In genomic region chr11:65662802-65663633, GRCh38 we compare ENCODE assay signal across 1 cellular context.
TF ChIP-seq lines count a peak whose summit lies in the region.

Gene RELA, minus strand, starts transcription at chr11:65662916. Its CDS starts 84 bp downstream, at chr11:65662832.

TF ChIP-seq in HepG2, 621 proteins besides CTCF, POLR2A, EP300 and RAD21 (continued from another document and continues in another):
- no peak for TF ChIP-seq ZSCAN5A (CRISPR knock-in tag; IDR thresholded peaks at IDR 0.05; ENCODE audit: borderline replicate concordance)
- TF ChIP-seq ZNF75D (CRISPR knock-in tag; IDR thresholded peaks at IDR 0.05; ENCODE audit: borderline replicate concordance): no peak
- TF ChIP-seq MED1 (CRISPR knock-in tag; IDR thresholded peaks at IDR 0.05): peak; percentile 19; the same call in 1 of the 2 replicates
- TF ChIP-seq FLYWCH1 (CRISPR knock-in tag; IDR thresholded peaks at IDR 0.05): 0 out of 2 replicates have a peak, but pooled peaks have one; percentile 43
- peak; percentile 55; the same call in 1 of the 2 replicates for TF ChIP-seq MTA1 (CRISPR knock-in tag; IDR thresholded peaks at IDR 0.05; ENCODE audit: borderline replicate concordance)
- TF ChIP-seq ZNF773 (CRISPR knock-in tag; IDR thresholded peaks at IDR 0.05; ENCODE audit: borderline replicate concordance): no peak
- no peak for TF ChIP-seq SIX4 (CRISPR knock-in tag; IDR thresholded peaks at IDR 0.05)
- no peak for TF ChIP-seq ZNF557 (CRISPR knock-in tag; IDR thresholded peaks at IDR 0.05)
- TF ChIP-seq TBX3 (IDR thresholded peaks at IDR 0.05; ENCODE audit: borderline replicate concordance): no peak
- no peak for TF ChIP-seq TCF7 (IDR thresholded peaks at IDR 0.05; ENCODE audit: low read depth)
- TF ChIP-seq RFX1 (IDR thresholded peaks at IDR 0.05): no peak
- TF ChIP-seq YEATS2 (CRISPR knock-in tag; IDR thresholded peaks at IDR 0.05; ENCODE audit: borderline replicate concordance): no peak
- 0 out of 2 replicates have a peak, but pooled peaks have one; percentile 16 for TF ChIP-seq ZBTB46 (CRISPR knock-in tag; IDR thresholded peaks at IDR 0.05; ENCODE audit: borderline replicate concordance)
- no peak for TF ChIP-seq HNF4A (CRISPR knock-in tag; IDR thresholded peaks at IDR 0.05)
- peak; percentile 35; the same call in 1 of the 2 replicates for TF ChIP-seq DRAP1 (CRISPR knock-in tag; IDR thresholded peaks at IDR 0.05)
- TF ChIP-seq ZMYM4 (CRISPR knock-in tag; IDR thresholded peaks at IDR 0.05): no peak
- no peak for TF ChIP-seq ZNF513 (CRISPR knock-in tag; conservative IDR thresholded peaks at IDR 0.05)
- TF ChIP-seq BCLAF1 (IDR thresholded peaks at IDR 0.05): no peak
- 0 out of 2 replicates have a peak, but pooled peaks have one; percentile 51 for TF ChIP-seq ZNF839 (CRISPR knock-in tag; IDR thresholded peaks at IDR 0.05; ENCODE audit: borderline replicate concordance)
- TF ChIP-seq ETV6 (CRISPR knock-in tag; conservative IDR thresholded peaks at IDR 0.05): no peak; the same call in 1 of the 2 replicates
- no peak for TF ChIP-seq CCAR2 (optimal IDR thresholded peaks at IDR 0.05; ENCODE audit: low read depth, low read length)
- TF ChIP-seq RFX5 (IDR thresholded peaks at IDR 0.05; ENCODE audit: low read depth, low read length): no peak
- peak; percentile 33; the same call in 1 of the 2 replicates for TF ChIP-seq HNF1B (CRISPR knock-in tag; IDR thresholded peaks at IDR 0.05)
- TF ChIP-seq ZNF576 (CRISPR knock-in tag; IDR thresholded peaks at IDR 0.05): no peak
- TF ChIP-seq KAT7 (CRISPR knock-in tag; IDR thresholded peaks at IDR 0.05; ENCODE audit: borderline replicate concordance): peak; percentile 83; the same call in 1 of the 2 replicates
- TF ChIP-seq ATF7 (IDR thresholded peaks at IDR 0.05): peak; percentile 25; the same call in 1 of the 2 replicates
- peak; percentile 76 for TF ChIP-seq ATF7 (CRISPR knock-in tag; IDR thresholded peaks at IDR 0.05)
- TF ChIP-seq ZBTB40 (IDR thresholded peaks at IDR 0.05): no peak
- TF ChIP-seq ZBTB40 (CRISPR knock-in tag; IDR thresholded peaks at IDR 0.05): peak; percentile 66
- no peak for TF ChIP-seq SOX13 (IDR thresholded peaks at IDR 0.05)
- peak in 1 of 2 experiments; percentile 50; a peak in 1 of 4 replicates for TF ChIP-seq SOX13 (CRISPR knock-in tag; conservative IDR thresholded peaks at IDR 0.05 in 1 of 2, IDR thresholded peaks at IDR 0.05 in 1 of 2)
- TF ChIP-seq MTF1 (CRISPR knock-in tag; IDR thresholded peaks at IDR 0.05): no peak
- no peak for TF ChIP-seq SNRNP70 (IDR thresholded peaks at IDR 0.05; ENCODE audit: low read depth, low read length)
- TF ChIP-seq IRF2 (CRISPR knock-in tag; IDR thresholded peaks at IDR 0.05): no peak; the same call in 1 of the 2 replicates
- no peak for TF ChIP-seq THYN1 (CRISPR knock-in tag; IDR thresholded peaks at IDR 0.05; ENCODE audit: borderline replicate concordance, low read depth)
- no peak for TF ChIP-seq ZNF44 (CRISPR knock-in tag; IDR thresholded peaks at IDR 0.05)
- TF ChIP-seq ZNF672 (CRISPR knock-in tag; IDR thresholded peaks at IDR 0.05): no peak
- no peak for TF ChIP-seq FOXP1 (IDR thresholded peaks at IDR 0.05)
- TF ChIP-seq FOXP1 (CRISPR knock-in tag; IDR thresholded peaks at IDR 0.05): no peak
- TF ChIP-seq ZGPAT (CRISPR knock-in tag; IDR thresholded peaks at IDR 0.05): peak; percentile 73
- no peak for TF ChIP-seq ZNF569 (CRISPR knock-in tag; IDR thresholded peaks at IDR 0.05; ENCODE audit: borderline replicate concordance)
- TF ChIP-seq ZNF546 (CRISPR knock-in tag; conservative IDR thresholded peaks at IDR 0.05): 0 out of 2 replicates have a peak, but pooled peaks have one; percentile 50
